ENCODE assay signal across 20 cellular contexts in the genomic region with DNA sequence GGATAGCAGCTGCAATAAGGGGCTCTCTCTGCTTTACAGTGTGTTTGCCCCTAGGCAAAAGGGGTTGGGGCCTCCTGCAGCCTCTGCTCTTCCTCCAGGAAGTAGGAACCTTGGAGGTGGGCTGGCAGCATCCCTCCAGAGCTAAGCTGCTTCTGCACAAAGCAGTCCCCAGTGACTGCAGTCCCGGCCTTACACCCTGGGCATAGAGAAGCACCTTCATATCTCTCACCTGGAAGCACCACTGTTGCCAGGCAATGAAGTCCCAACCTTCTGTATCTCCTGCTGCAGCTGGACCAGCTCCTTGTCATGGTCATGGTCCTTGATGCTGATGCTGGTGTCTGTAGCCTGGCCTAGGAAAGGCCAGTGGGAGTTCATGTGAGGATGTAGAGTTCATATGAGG.
DNase-seq lines count a peak whose midpoint lies in the region; ATAC-seq, FAIRE-seq and TF ChIP-seq lines count a peak whose summit lies in the region.
"Had no signal": no experiment of that assay in that cellular context is flagged by ENCODE, and none has a peak within 500 bp of the region (broad histone marks: within the 10 kb centered on the region; RNA-seq: fewer than 3 reads in every experiment).

No MANE protein-coding gene starts in this region.

- POLR2A ChIA-PET in MCF 10A (lab: Yijun Ruan, JAX) = no interaction called here

- H4K20me1 ChIP-seq in MM.1S (ENCODE audit: insufficient read depth, low read length) = no peaks in the 10 kb centered on the region
- H4K20me1 ChIP-seq: BLaER1 treated with 17β-estradiol and CSF1 and Interleukin-3, amounts not matched to agents 10 nM and 100 nM had no signal

- no peak overlapping the region for H4K12ac ChIP-seq in trophoblast cell (ENCODE audit: low read depth, low read length)

- H4K91ac ChIP-seq in trophoblast cell (ENCODE audit: low read depth, low read length) = peak overlapping the region; percentile 18

- no peak overlapping the region for H2BK5ac ChIP-seq in trophoblast cell (ENCODE audit: low read depth, low read length, poor library complexity)

- H3K4me2 ChIP-seq in MM.1S (ENCODE audit: low read depth, low read length) (peak overlapping the region; percentile 34; the same call in 1 of the 2 replicates), trophoblast cell (ENCODE audit: low read length) (no peak overlapping the region)

- no peak overlapping the region for H3K27ac Mint-ChIP-seq in MCF 10A (ENCODE audit: low read depth, unreplicated experiment)
- H3K27ac Mint-ChIP-seq: B cell; CD8-positive, alpha-beta memory T cell; H9 had no signal

- H3K27me3 Mint-ChIP-seq in MCF 10A (ENCODE audit: insufficient read depth, unreplicated experiment) = no peaks in the 10 kb centered on the region

- no peak overlapping the region for H2BK120ac ChIP-seq in trophoblast cell (ENCODE audit: insufficient read depth, low read length, poor library complexity)

- DNase-seq in GM12891 (ENCODE audit: insufficient read length, low spot score) = no peak
- no peak for DNase-seq in MM.1S
- peak; percentile 0 for DNase-seq in hepatic stellate cell (ENCODE audit: low spot score)
- DNase-seq in trophoblast cell = no peak
- no peak for DNase-seq in head of caudate nucleus
- DNase-seq in MCF 10A (ENCODE audit: unreplicated experiment) = no peak
- DNase-seq in activated gamma-delta T cell treated with Interleukin-2 at 50 U/mL for 16 hours = no peak
- DNase-seq: 8988T; CD8-positive, alpha-beta memory T cell; COR-L47; DMS 273 treated with DMSO at 0.1 percent for 48 hours; DMS53; DND-41; EL; H9 had no signal

- BruUV-seq in MCF 10A (replicated peaks; lab: Mats Ljungman, UMichigan) = no TSS peak

- H3K36me3 ChIP-seq in MM.1S (replicated peaks; ENCODE audit: insufficient read depth, low read length) (no peaks in the 10 kb centered on the region), trophoblast cell (ENCODE audit: control insufficient read depth in 1 of 2, insufficient read depth in 2 of 2, low read length in 2 of 2) (no peaks in the 10 kb centered on the region)
- H3K36me3 ChIP-seq: BLaER1 treated with 17β-estradiol and CSF1 and Interleukin-3, amounts not matched to agents 10 nM and 100 nM had no signal

- H3K23ac ChIP-seq in trophoblast cell (ENCODE audit: low read length) = no peak overlapping the region

- H3K36me3 Mint-ChIP-seq in MCF 10A (ENCODE audit: insufficient read depth, unreplicated experiment) = no peaks in the 10 kb centered on the region

- H3K14ac ChIP-seq in trophoblast cell (ENCODE audit: low read length) = no peak overlapping the region

- TF ChIP-seq POLR2A in GM12891 (IDR thresholded peaks at IDR 0.05; ENCODE audit: low read depth, low read length) = no peak

- peaks cover 3% of the 10 kb centered on the region for H3K79me1 ChIP-seq in trophoblast cell (ENCODE audit: low read length)

- H3F3A ChIP-seq in MM.1S (ENCODE audit: insufficient read depth, low read length) = peaks cover 31% of the 10 kb centered on the region

- peak overlapping the region; percentile 65; the same call in 1 of the 2 replicates for H3K27ac ChIP-seq in MM.1S (ENCODE audit: low read length)
- H3K27ac ChIP-seq in trophoblast cell (ENCODE audit: low read depth, low read length) = no peak overlapping the region
- H3K27ac ChIP-seq: BLaER1 treated with 17β-estradiol and CSF1 and Interleukin-3, amounts not matched to agents 10 nM and 100 nM had no signal

- WGBS in trophoblast cell (ENCODE audit: extremely low coverage, insufficient coverage, insufficient read length) = no CpG with 5 or more reads among the region's 1 CpG

- H2AK5ac ChIP-seq in trophoblast cell (ENCODE audit: low read length) = no peak overlapping the region

- no peaks in the 10 kb centered on the region for H3K9me2 ChIP-seq in MM.1S (replicated peaks; ENCODE audit: insufficient read depth, low read length)

- H3K18ac ChIP-seq in trophoblast cell (ENCODE audit: low read length) = no peak overlapping the region

- peak; percentile 75 for FAIRE-seq in GM12891 (lab: Jason Lieb, UNC)
- FAIRE-seq: GM12892, H1 had no signal

- TF ChIP-seq CTCF in MM.1S (IDR thresholded peaks at IDR 0.05; ENCODE audit: low read length) (no peak), MCF 10A (IDR thresholded peaks at IDR 0.05; ENCODE audit: unreplicated experiment) (no peak)

- no peak for ATAC-seq in HG03439 (IDR thresholded peaks at IDR 0.05; ENCODE audit: unreplicated experiment)

- no peak overlapping the region for H3K4ac ChIP-seq in trophoblast cell (ENCODE audit: low read depth, low read length)

- no peak overlapping the region for H2BK12ac ChIP-seq in trophoblast cell (ENCODE audit: low read length)

- H3K79me2 ChIP-seq in MM.1S (ENCODE audit: low read length) (no peaks in the 10 kb centered on the region), trophoblast cell (ENCODE audit: control insufficient read depth, insufficient read depth, low read length, poor library complexity) (no peaks in the 10 kb centered on the region)

- H3K4me1 ChIP-seq in MM.1S (ENCODE audit: low read length) (peaks cover 62% of the 10 kb centered on the region), trophoblast cell (ENCODE audit: control insufficient read depth in 1 of 2, insufficient read depth in 2 of 2, low read length in 2 of 2) (no peaks in the 10 kb centered on the region)

- no peak overlapping the region for H3K4me3 Mint-ChIP-seq in MCF 10A (ENCODE audit: unreplicated experiment)
- H3K4me3 Mint-ChIP-seq: B cell; CD8-positive, alpha-beta memory T cell; H9 had no signal

- H2AFZ ChIP-seq in MM.1S (ENCODE audit: low read length) (no peak overlapping the region), trophoblast cell (ENCODE audit: insufficient read depth, low read length, poor library complexity) (no peak overlapping the region)

- H4K8ac ChIP-seq in trophoblast cell (ENCODE audit: low read depth, low read length) = no peak overlapping the region

- peaks cover 7% of the 10 kb centered on the region for H3K9me3 Mint-ChIP-seq in MCF 10A (ENCODE audit: unreplicated experiment)

- CTCF ChIA-PET in MCF 10A (lab: Yijun Ruan, JAX) = no interaction called here

- H3K27me3 ChIP-seq in MM.1S (replicated peaks; ENCODE audit: insufficient read depth, low read length) (no peaks in the 10 kb centered on the region), trophoblast cell (ENCODE audit: insufficient read depth, low read length) (no peaks in the 10 kb centered on the region)
- H3K27me3 ChIP-seq: BLaER1 treated with 17β-estradiol and CSF1 and Interleukin-3, amounts not matched to agents 10 nM and 100 nM had no signal

- H3K4me3 ChIP-seq in MM.1S (ENCODE audit: low read length) = no peak overlapping the region
- H3K4me3 ChIP-seq in trophoblast cell (ENCODE audit: low read depth, low read length) = no peak overlapping the region
- H3K4me3 ChIP-seq: BLaER1 treated with 17β-estradiol and CSF1 and Interleukin-3, amounts not matched to agents 10 nM and 100 nM had no signal

- H3K9ac ChIP-seq in MM.1S (ENCODE audit: low read length) (no peak overlapping the region), trophoblast cell (ENCODE audit: low read length) (no peak overlapping the region)
- H3K9ac ChIP-seq: BLaER1 treated with 17β-estradiol and CSF1 and Interleukin-3, amounts not matched to agents 10 nM and 100 nM had no signal

- peaks cover 26% of the 10 kb centered on the region for H3K4me1 Mint-ChIP-seq in MCF 10A (ENCODE audit: insufficient read depth, unreplicated experiment)
- H3K4me1 Mint-ChIP-seq: CD8-positive, alpha-beta memory T cell; H9 had no signal

- intact Hi-C loops in head of caudate nucleus (cut with DNase I) (no loop called here), MCF 10A (cut with micrococcal nuclease) (no loop called here)

- H3K9me3 ChIP-seq in MM.1S (replicated peaks; ENCODE audit: insufficient read depth, low read length) = no peaks in the 10 kb centered on the region
- no peaks in the 10 kb centered on the region for H3K9me3 ChIP-seq in trophoblast cell (ENCODE audit: insufficient read depth, low read depth, low read length)

TF ChIP-seq in GM12891, 5 proteins besides CTCF, POLR2A, EP300 and RAD21:
- TF ChIP-seq POU2F2 (IDR thresholded peaks at IDR 0.05; ENCODE audit: low read depth, low read length) (no peak), PAX5 (IDR thresholded peaks at IDR 0.05; ENCODE audit: insufficient read depth, low read length, severe bottlenecking) (no peak), SPI1 (IDR thresholded peaks at IDR 0.05; ENCODE audit: low read depth, low read length) (no peak), TAF1 (IDR thresholded peaks at IDR 0.05; ENCODE audit: low read depth, low read length) (no peak), POLR2AphosphoS5 (IDR thresholded peaks at IDR 0.05; ENCODE audit: low read depth, low read length) (no peak)
